Comparison of ENCODE assay signal across 8 cellular contexts in the genomic region with DNA sequence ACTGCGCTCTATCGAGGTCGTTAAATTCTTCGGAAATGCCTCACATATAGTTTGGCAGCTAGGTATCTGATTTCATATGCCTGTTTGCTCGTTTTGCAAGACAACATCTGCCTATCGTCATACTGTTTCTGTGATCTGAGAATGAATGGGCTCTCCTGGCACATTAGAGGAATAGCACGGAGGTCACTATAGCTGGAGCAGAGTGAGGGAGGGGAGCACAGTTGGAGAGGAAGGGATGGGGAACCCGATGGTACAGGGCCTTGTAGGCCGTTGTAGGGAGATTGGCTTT. TPM values are rescaled to one million over a fixed set of nuclear protein-coding genes. Genes with fewer than 3 reads are reported as not detected.
DNase-seq lines count a peak whose midpoint lies in the region; ATAC-seq and TF ChIP-seq lines count a peak whose summit lies in the region.

No MANE protein-coding gene starts in this region.

- WGBS in endodermal cell (ENCODE audit: insufficient coverage in 1 of 2, insufficient read length in 1 of 2), 2 experiments, result 1 to 8% methylated on average over 6 to 9 of the region's 9 CpGs

- ATAC-seq in GM18505 (IDR thresholded peaks at IDR 0.05; ENCODE audit: unreplicated experiment), result no peak
- ATAC-seq in GM21529 (IDR thresholded peaks at IDR 0.05; ENCODE audit: unreplicated experiment), result no peak

- no peaks in the 10 kb centered on the region for H3K36me3 ChIP-seq in CD8-positive, alpha-beta memory T cell (ENCODE audit: insufficient read depth, low read length)
- H3K36me3 ChIP-seq in endodermal cell (ENCODE audit: control insufficient read depth, insufficient read depth, low read length) (peaks cover 13% of the 10 kb centered on the region), neutrophil (peaks cover 13% of the 10 kb centered on the region)

- CTCF ChIA-PET in CD8-positive, alpha-beta memory T cell (lab: Charles Lee), result interaction anchor here (0.9 to 1.4 kb wide), 3 partner anchors 57 to 577 kb away, joined by 3 read pairs; a partner anchor contains a TSS

- no peaks in the 10 kb centered on the region for H3K9me3 Mint-ChIP-seq in CD8-positive, alpha-beta memory T cell
- peaks cover 58% of the 10 kb centered on the region for H3K9me3 Mint-ChIP-seq in endodermal cell

- peak overlapping the region; percentile 93 for H3K4me3 ChIP-seq in CD8-positive, alpha-beta memory T cell (ENCODE audit: low read length)
- H3K4me3 ChIP-seq in endodermal cell (ENCODE audit: low read length) (peak overlapping the region; percentile 97), neutrophil (ENCODE audit: low read depth in 1 of 2, low read length in 1 of 2) (peak overlapping the region; percentile 77 to 80)

- TF ChIP-seq CTCF in endodermal cell (conservative IDR thresholded peaks at IDR 0.05) (no peak), neutrophil (IDR thresholded peaks at IDR 0.05) (no peak), GM20000 (IDR thresholded peaks at IDR 0.05; ENCODE audit: extremely low read depth, missing control alignments) (no peak)

- no peak for TF ChIP-seq POLR2A in GM18505 (IDR thresholded peaks at IDR 0.05; ENCODE audit: borderline replicate concordance, extremely low read depth, insufficient read depth, insufficient read length)

- peaks cover 0 to 2% of the 10 kb centered on the region in 2 donors for H3K27me3 Mint-ChIP-seq in CD8-positive, alpha-beta memory T cell
- no peaks in the 10 kb centered on the region for H3K27me3 Mint-ChIP-seq in endodermal cell (ENCODE audit: insufficient read depth)

- peaks cover 0 to 39% (median 3%) of the 10 kb centered on the region in 3 donors for H3K36me3 Mint-ChIP-seq in CD8-positive, alpha-beta memory T cell
- H3K36me3 Mint-ChIP-seq in endodermal cell (ENCODE audit: low read depth), result peaks cover 19% of the 10 kb centered on the region

- H3K27ac ChIP-seq in CD8-positive, alpha-beta memory T cell (ENCODE audit: low read depth, low read length), result peak overlapping the region; percentile 88
- no peak overlapping the region for H3K27ac ChIP-seq in endodermal cell (ENCODE audit: low read depth, low read length)
- H3K27ac ChIP-seq in neutrophil, result peak overlapping the region; percentile 100

- H3K9me3 ChIP-seq in CD8-positive, alpha-beta memory T cell (ENCODE audit: low read length), result no peaks in the 10 kb centered on the region
- H3K9me3 ChIP-seq in endodermal cell (ENCODE audit: control insufficient read depth, low read length) (no peaks in the 10 kb centered on the region), neutrophil (no peaks in the 10 kb centered on the region)

- no peak for DNase-seq in CD8-positive, alpha-beta memory T cell
- DNase-seq in OCI-M1 (lab: John Stamatoyannopoulos, UW) (peak; percentile 42), endodermal cell (no peak), T-helper 9 cell (no peak), GM20000 (ENCODE audit: low spot score) (no peak)

- H3K4me1 ChIP-seq in CD8-positive, alpha-beta memory T cell (ENCODE audit: insufficient read depth, low read length), result peaks cover 45% of the 10 kb centered on the region
- H3K4me1 ChIP-seq in endodermal cell (ENCODE audit: control insufficient read depth, insufficient read depth, low read length), result no peaks in the 10 kb centered on the region
- peaks cover 38 to 65% of the 10 kb centered on the region in 2 experiments for H3K4me1 ChIP-seq in neutrophil (ENCODE audit: control insufficient read depth in 1 of 2, insufficient read depth in 1 of 2, low read depth in 1 of 2, low read length in 1 of 2)

- H3K4me3 Mint-ChIP-seq in CD8-positive, alpha-beta memory T cell, result peak overlapping the region; percentile 85 to 95 (median 87)
- peak overlapping the region; percentile 85 for H3K4me3 Mint-ChIP-seq in endodermal cell

- H3K27me3 ChIP-seq in CD8-positive, alpha-beta memory T cell (ENCODE audit: insufficient read depth, low read length, poor library complexity, severe bottlenecking), result no peaks in the 10 kb centered on the region
- H3K27me3 ChIP-seq in endodermal cell (ENCODE audit: control insufficient read depth, insufficient read depth, low read length, poor library complexity, severe bottlenecking) (no peaks in the 10 kb centered on the region), neutrophil (no peaks in the 10 kb centered on the region)

- peaks cover 30 to 53% (median 45%) of the 10 kb centered on the region in 3 donors for H3K4me1 Mint-ChIP-seq in CD8-positive, alpha-beta memory T cell
- H3K4me1 Mint-ChIP-seq in endodermal cell, result peaks cover 7% of the 10 kb centered on the region

- peak overlapping the region; percentile 71 for H3K9ac ChIP-seq in endodermal cell (ENCODE audit: extremely low read depth, low read length, poor library complexity, severe bottlenecking)

- POLR2A ChIA-PET in CD8-positive, alpha-beta memory T cell (lab: Charles Lee), result interaction anchor here (1.1 kb wide), 1 partner anchor 150 kb away, joined by 5 read pairs; a partner anchor contains a TSS

- peak overlapping the region; percentile 91 to 97 (median 94) for H3K27ac Mint-ChIP-seq in CD8-positive, alpha-beta memory T cell
- peak overlapping the region; percentile 96 for H3K27ac Mint-ChIP-seq in endodermal cell

RNA-seq across cellular contexts. Expression of a gene that starts 0.6 kb away (rescaled TPM):
- 10 to 100 TPM; 33.9 to 35.4 TPM for total RNA-seq in CD8-positive, alpha-beta memory T cell
- polyA plus RNA-seq in CD8-positive, alpha-beta memory T cell, result 34.8 TPM
- 10 to 100 TPM; 19.8 to 20.3 TPM for total RNA-seq in endodermal cell
- 16.9 TPM for polyA plus RNA-seq in endodermal cell (2013, experiment 1 of 2)
- 17.1 TPM for polyA plus RNA-seq in endodermal cell (2013, experiment 2 of 2)

RNA-seq across cellular contexts. Expression of a gene that starts 1.3 kb away (rescaled TPM):
- total RNA-seq in CD8-positive, alpha-beta memory T cell, result 100 to 1,000 TPM; 108 to 116 TPM
- polyA plus RNA-seq in CD8-positive, alpha-beta memory T cell, result 10.7 TPM
- total RNA-seq in endodermal cell, result 10 to 100 TPM; 71.7 to 81.4 TPM
- polyA plus RNA-seq in endodermal cell (2013, experiment 1 of 2), result 69.5 TPM
- polyA plus RNA-seq in endodermal cell (2013, experiment 2 of 2), result 64.0 TPM

RNA-seq across cellular contexts. Expression of a gene that starts 31.9 kb away (rescaled TPM):
- 10 to 100 TPM; 28.4 to 29.4 TPM for total RNA-seq in CD8-positive, alpha-beta memory T cell
- 29.6 TPM for polyA plus RNA-seq in CD8-positive, alpha-beta memory T cell
- 10 to 100 TPM; 23.6 to 24.3 TPM for total RNA-seq in endodermal cell
- polyA plus RNA-seq in endodermal cell (2013, experiment 1 of 2), result 27.7 TPM
- polyA plus RNA-seq in endodermal cell (2013, experiment 2 of 2), result 26.2 TPM

RNA-seq across cellular contexts. Expression of a gene that starts 37.0 kb away (rescaled TPM):
- total RNA-seq in CD8-positive, alpha-beta memory T cell, result not detected
- not detected for polyA plus RNA-seq in CD8-positive, alpha-beta memory T cell
- not detected for total RNA-seq in endodermal cell
- not detected for polyA plus RNA-seq in endodermal cell (2013, experiment 1 of 2)
- not detected for polyA plus RNA-seq in endodermal cell (2013, experiment 2 of 2)

RNA-seq across cellular contexts. Expression of a gene that starts 57.5 kb away (rescaled TPM):
- 10 to 100 TPM; 40.8 to 45.7 TPM for total RNA-seq in CD8-positive, alpha-beta memory T cell
- polyA plus RNA-seq in CD8-positive, alpha-beta memory T cell, result 81.0 TPM
- 1 to 10 TPM; 5.4 to 9.1 TPM for total RNA-seq in endodermal cell
- 7.4 TPM for polyA plus RNA-seq in endodermal cell (2013, experiment 1 of 2)
- polyA plus RNA-seq in endodermal cell (2013, experiment 2 of 2), result 7.8 TPM
